In genomic region chr16:85278851-85279250, GRCh38 we compare ENCODE assay signal across 1 cellular context.
TF ChIP-seq lines count a peak whose summit lies in the region.

No MANE protein-coding gene starts in this region.

TF ChIP-seq in IMR-90, 13 proteins besides CTCF, POLR2A, EP300 and RAD21 (continued from another document):
- no peak for TF ChIP-seq ELK1 (IDR thresholded peaks at IDR 0.05; ENCODE audit: borderline replicate concordance, low read depth, low read length)
- no peak for TF ChIP-seq USF2 (IDR thresholded peaks at IDR 0.05; ENCODE audit: low read depth, low read length)
- no peak for TF ChIP-seq RFX5 (IDR thresholded peaks at IDR 0.05; ENCODE audit: low read depth, low read length)
- no peak for TF ChIP-seq RCOR1 (IDR thresholded peaks at IDR 0.05; ENCODE audit: insufficient replicate concordance, low read length)
- no peak for TF ChIP-seq SMC3 (IDR thresholded peaks at IDR 0.05; ENCODE audit: low read depth, low read length)
- TF ChIP-seq CEBPB (IDR thresholded peaks at IDR 0.05; ENCODE audit: low read depth, low read length) = no peak
TF ChIP-seq in IMR-90: peak in this region for 0.
